In genomic region chr17:36535669-36536081, GRCh38 we compare ENCODE assay signal across 8 cellular contexts. TPM values are rescaled to one million over a fixed set of nuclear protein-coding genes. Genes with fewer than 3 reads are reported as not detected.
DNase-seq lines count a peak whose midpoint lies in the region; ATAC-seq and TF ChIP-seq lines count a peak whose summit lies in the region.

No MANE protein-coding gene starts in this region.

- peak overlapping the region; percentile 13; the same call in 1 of the 2 replicates for H4K91ac ChIP-seq in IMR-90 (ENCODE audit: insufficient read depth, low read depth, low read length)

- H4K20me1 ChIP-seq in IMR-90 (ENCODE audit: insufficient read depth, low read length) (no peaks in the 10 kb centered on the region; the same call in 1 of the 2 replicates), osteoblast (ENCODE audit: insufficient read depth, low read length) (no peaks in the 10 kb centered on the region)

- no peak for TF ChIP-seq RAD21 in IMR-90 (IDR thresholded peaks at IDR 0.05; ENCODE audit: low read length)

- ATAC-seq in GM18909 (IDR thresholded peaks at IDR 0.05; ENCODE audit: poor library complexity, unreplicated experiment) (peak; percentile 2), IMR-90 (ENCODE audit: low read depth) (peak; percentile 19; the same call in 1 of the 2 replicates), GM19035 (IDR thresholded peaks at IDR 0.05; ENCODE audit: unreplicated experiment) (no peak)

- H3K14ac ChIP-seq in IMR-90 (replicated peaks; ENCODE audit: low read depth, low read length), result peak overlapping the region; percentile 70

- H3K79me2 ChIP-seq in osteoblast (ENCODE audit: insufficient read depth, low read length), result peaks cover 26% of the 10 kb centered on the region

- H3K36me3 ChIP-seq in IMR-90 (ENCODE audit: control insufficient read depth, insufficient read depth, low read length), result peaks cover 16% of the 10 kb centered on the region
- peaks cover 16 to 30% of the 10 kb centered on the region in 2 donors for H3K36me3 ChIP-seq in duodenal mucosa (ENCODE audit: control insufficient read depth in 1 of 2, insufficient read depth in 2 of 2, low read length in 2 of 2)
- peaks cover 40% of the 10 kb centered on the region for H3K36me3 ChIP-seq in osteoblast (ENCODE audit: insufficient read depth, low read length)

- peak overlapping the region; percentile 99 for H2AFZ ChIP-seq in IMR-90 (replicated peaks; ENCODE audit: low read length, poor library complexity)
- H2AFZ ChIP-seq in osteoblast (ENCODE audit: low read length), result peak overlapping the region; percentile 99

- in situ Hi-C loops in IMR-90 (cut with MboI; ENCODE audit: low sequenced_read_pairs), result no loop called here

- intact Hi-C loops in IMR-90 (cut with micrococcal nuclease), result loop anchor here (1.0 to 2.0 kb wide), 2 partner anchors 9 to 39 kb away; partner anchors contain the start of gene GGNBP2

- dilution Hi-C loops in IMR-90 (cut with HindIII; ENCODE audit: low sequenced_read_pairs, unreplicated experiment), result no loop called here

- no peaks in the 10 kb centered on the region for H3K27me3 ChIP-seq in IMR-90 (ENCODE audit: control insufficient read depth, insufficient read depth, low read length)
- H3K27me3 ChIP-seq in duodenal mucosa (ENCODE audit: control insufficient read depth in 1 of 2, insufficient read depth in 2 of 2, low read length in 2 of 2), result no peaks in the 10 kb centered on the region
- H3K27me3 ChIP-seq in osteoblast (ENCODE audit: insufficient read depth, low read length), result no peaks in the 10 kb centered on the region

- POLR2A ChIA-PET in IMR-90 (lab: Charles Lee; ENCODE audit: unreplicated experiment), result interaction anchor here (0.6 kb wide), 1 partner anchor 789 kb away, joined by 5 read pairs; no protein-coding TSS in a partner anchor

- H3K56ac ChIP-seq in IMR-90 (ENCODE audit: extremely low read depth, insufficient read depth, low read length), result 0 out of 2 replicates have a peak overlapping the region, but pooled peaks have one; percentile 1

- H4K8ac ChIP-seq in IMR-90 (ENCODE audit: low read depth in 2 of 2, low read length in 2 of 2), result peak overlapping the region; percentile 93 to 98

- H3K4me3 ChIP-seq in IMR-90 (ENCODE audit: insufficient read depth, low read depth, low read length) (peak overlapping the region; percentile 84), duodenal mucosa (ENCODE audit: low read depth in 1 of 2, low read length in 2 of 2) (peak overlapping the region; percentile 85 to 98), osteoblast (ENCODE audit: insufficient read depth, low read length) (peak overlapping the region; percentile 96)

- no peak overlapping the region for H2BK15ac ChIP-seq in IMR-90 (ENCODE audit: low read depth, low read length)

- peak overlapping the region; percentile 43 for H3K9ac ChIP-seq in IMR-90 (ENCODE audit: low read depth, low read length)
- H3K9ac ChIP-seq in duodenal mucosa (ENCODE audit: low read depth in 1 of 2, low read length in 2 of 2), result peak overlapping the region; percentile 89 to 96

- TF ChIP-seq POLR2A in IMR-90 (IDR thresholded peaks at IDR 0.05; ENCODE audit: low read depth, low read length), result no peak

- no peak overlapping the region for H2BK20ac ChIP-seq in IMR-90 (ENCODE audit: low read depth, low read length)

- peak overlapping the region; percentile 29 for H4K5ac ChIP-seq in IMR-90 (ENCODE audit: low read depth, low read length)

- CTCF ChIA-PET in IMR-90 (lab: Yijun Ruan, JAX), result no interaction called here

- H3K9me3 ChIP-seq in IMR-90 (ENCODE audit: control insufficient read depth, insufficient read depth, low read length) (no peaks in the 10 kb centered on the region), duodenal mucosa (ENCODE audit: control insufficient read depth in 1 of 2, low read length in 2 of 2) (no peaks in the 10 kb centered on the region), osteoblast (ENCODE audit: low read depth, low read length) (no peaks in the 10 kb centered on the region)

- DNase-seq in IMR-90 (no peak), osteoblast (ENCODE audit: insufficient read length, low spot score, missing footprints) (no peak), GM10266 (ENCODE audit: extremely low spot score) (no peak), inferior parietal cortex (ENCODE audit: extremely low spot score) (no peak)
- DNase-seq in stimulated activated naive CD4-positive, alpha-beta T cell treated with Interleukin-2 at 50 U/mL for 16 hours (lab: John Stamatoyannopoulos, UW), result no peak

- TSS peak; percentile 82 for BruUV-seq in IMR-90 (replicated peaks; lab: Mats Ljungman, UMichigan)

- no peak overlapping the region for H3K18ac ChIP-seq in IMR-90 (ENCODE audit: low read depth, low read length)

- H2AK9ac ChIP-seq in IMR-90 (replicated peaks; ENCODE audit: low read depth, low read length, poor library complexity), result peak overlapping the region; percentile 99

- H3K4me1 ChIP-seq in IMR-90 (ENCODE audit: control insufficient read depth, insufficient read depth, low read length), result peaks cover 5% of the 10 kb centered on the region
- peaks cover 5 to 15% of the 10 kb centered on the region in 2 donors for H3K4me1 ChIP-seq in duodenal mucosa (ENCODE audit: control insufficient read depth in 1 of 2, insufficient read depth in 2 of 2, low read length in 2 of 2)
- H3K4me1 ChIP-seq in osteoblast (ENCODE audit: insufficient read depth, low read length), result peaks cover 12% of the 10 kb centered on the region

- TF ChIP-seq CTCF in IMR-90 (conservative IDR thresholded peaks at IDR 0.05; ENCODE audit: low read depth, low read length), result no peak
- no peak for TF ChIP-seq CTCF in osteoblast (IDR thresholded peaks at IDR 0.05; ENCODE audit: extremely low read depth, low read depth, low read length)
- no peak for TF ChIP-seq CTCF in GM10266 (IDR thresholded peaks at IDR 0.05; ENCODE audit: control insufficient read depth, insufficient read depth, low read depth, missing control alignments)

- H3K9me1 ChIP-seq in IMR-90 (ENCODE audit: insufficient read depth, low read length), result peaks cover 11% of the 10 kb centered on the region; the same call in 1 of the 2 replicates

- H3K23ac ChIP-seq in IMR-90 (ENCODE audit: low read depth, low read length), result peak overlapping the region; percentile 64; the same call in 1 of the 2 replicates

- peak overlapping the region; percentile 29 for H2AK5ac ChIP-seq in IMR-90 (ENCODE audit: low read depth, low read length)

- peak overlapping the region; percentile 77 for H3K4me2 ChIP-seq in IMR-90 (ENCODE audit: low read depth, low read length)
- H3K4me2 ChIP-seq in osteoblast (ENCODE audit: insufficient read depth, low read length), result peak overlapping the region; percentile 96

- peak overlapping the region; percentile 32 for H2BK5ac ChIP-seq in IMR-90 (ENCODE audit: low read depth, low read length, poor library complexity, severe bottlenecking)

- H3K4ac ChIP-seq in IMR-90 (ENCODE audit: low read depth, low read length), result peak overlapping the region; percentile 59

- WGBS in IMR-90 (ENCODE audit: extremely low coverage in 2 of 2, insufficient read length in 1 of 2), 2 experiments, result 8% methylated on average over 5 of the region's 15 CpGs; no CpG with 5 or more reads in 1 of the 2 experiments

- no peak overlapping the region for H2BK120ac ChIP-seq in IMR-90 (ENCODE audit: low read depth, low read length)

- peak overlapping the region; percentile 74 for H3K27ac ChIP-seq in IMR-90 (ENCODE audit: insufficient read depth, low read length)
- no peak overlapping the region for H3K27ac ChIP-seq in duodenal mucosa (ENCODE audit: low read depth, low read length)
- peak overlapping the region; percentile 95 for H3K27ac ChIP-seq in osteoblast (ENCODE audit: low read depth, low read length)

- H3K79me1 ChIP-seq in IMR-90 (ENCODE audit: low read depth in 1 of 2, low read length in 2 of 2), result peaks cover 33 to 55% of the 10 kb centered on the region in 2 experiments

TF ChIP-seq in IMR-90, 13 proteins besides CTCF, POLR2A, EP300 and RAD21:
- TF ChIP-seq CHD1 (IDR thresholded peaks at IDR 0.05; ENCODE audit: low read depth, low read length) (no peak), FOS (IDR thresholded peaks at IDR 0.05; ENCODE audit: low read depth, low read length) (no peak)

RNA-seq across cellular contexts. Expression of gene PIGW, which starts 0.9 kb away (rescaled TPM):
- total RNA-seq in IMR-90 (2012; rRNA removed), result 4.5 and 6.1 TPM in 2 replicates
- polyA plus RNA-seq in IMR-90 (2012; rRNA removed), result 4.8 and 5.5 TPM in 2 replicates
- polyA plus RNA-seq in IMR-90 (2012; cell fraction: cytosol; rRNA removed), result 1.9 and 4.3 TPM in 2 replicates
- 0.91 and 3.3 TPM in 2 replicates for polyA plus RNA-seq in IMR-90 (2012; cell fraction: nucleus; rRNA removed; ENCODE audit: low replicate concordance)
- total RNA-seq in osteoblast, result 8.3 and 9.0 TPM in 2 replicates

RNA-seq across cellular contexts. Expression of gene MYO19, which starts 1.0 kb away (rescaled TPM):
- total RNA-seq in IMR-90 (2012; rRNA removed) (32.5 and 35.8 TPM in 2 replicates), osteoblast (47.7 and 51.4 TPM in 2 replicates)
- 52.3 and 55.6 TPM in 2 replicates for polyA plus RNA-seq in IMR-90 (2012; rRNA removed)
- 19.5 and 22.6 TPM in 2 replicates for polyA plus RNA-seq in IMR-90 (2012; cell fraction: cytosol; rRNA removed)
- 235 and 300 TPM in 2 replicates for polyA plus RNA-seq in IMR-90 (2012; cell fraction: nucleus; rRNA removed; ENCODE audit: low replicate concordance)

RNA-seq across cellular contexts. Expression of gene GGNBP2, which starts 9.0 kb away (rescaled TPM):
- total RNA-seq in IMR-90 (2012; rRNA removed) (40.7 and 44.2 TPM in 2 replicates), osteoblast (61.9 and 67.2 TPM in 2 replicates)
- 47.7 and 56.2 TPM in 2 replicates for polyA plus RNA-seq in IMR-90 (2012; rRNA removed)
- polyA plus RNA-seq in IMR-90 (2012; cell fraction: cytosol; rRNA removed), result 44.9 and 50.5 TPM in 2 replicates
- polyA plus RNA-seq in IMR-90 (2012; cell fraction: nucleus; rRNA removed; ENCODE audit: low replicate concordance), result 88.1 and 211 TPM in 2 replicates

RNA-seq across cellular contexts. Expression of gene ZNHIT3, which starts 49.2 kb away (rescaled TPM):
- 27.8 and 35.3 TPM in 2 replicates for total RNA-seq in IMR-90 (2012; rRNA removed)
- polyA plus RNA-seq in IMR-90 (2012; rRNA removed), result 47.4 and 52.3 TPM in 2 replicates
- 15.1 and 39.8 TPM in 2 replicates for polyA plus RNA-seq in IMR-90 (2012; cell fraction: cytosol; rRNA removed)
- 4.4 and 18.5 TPM in 2 replicates for polyA plus RNA-seq in IMR-90 (2012; cell fraction: nucleus; rRNA removed; ENCODE audit: low replicate concordance)
- total RNA-seq in osteoblast, result 27.7 and 29.3 TPM in 2 replicates

RNA-seq across cellular contexts. Expression of gene DHRS11, which starts 56.0 kb away (rescaled TPM):
- total RNA-seq in IMR-90 (2012; rRNA removed) (4.7 and 7.0 TPM in 2 replicates), osteoblast (2.9 and 3.3 TPM in 2 replicates)
- 14.5 and 14.6 TPM in 2 replicates for polyA plus RNA-seq in IMR-90 (2012; rRNA removed)
- 9.2 and 13.0 TPM in 2 replicates for polyA plus RNA-seq in IMR-90 (2012; cell fraction: cytosol; rRNA removed)
- 33.5 and 35.9 TPM in 2 replicates for polyA plus RNA-seq in IMR-90 (2012; cell fraction: nucleus; rRNA removed; ENCODE audit: low replicate concordance)
